Comparison of ENCODE assay signal across 23 cellular contexts in the genomic region with DNA sequence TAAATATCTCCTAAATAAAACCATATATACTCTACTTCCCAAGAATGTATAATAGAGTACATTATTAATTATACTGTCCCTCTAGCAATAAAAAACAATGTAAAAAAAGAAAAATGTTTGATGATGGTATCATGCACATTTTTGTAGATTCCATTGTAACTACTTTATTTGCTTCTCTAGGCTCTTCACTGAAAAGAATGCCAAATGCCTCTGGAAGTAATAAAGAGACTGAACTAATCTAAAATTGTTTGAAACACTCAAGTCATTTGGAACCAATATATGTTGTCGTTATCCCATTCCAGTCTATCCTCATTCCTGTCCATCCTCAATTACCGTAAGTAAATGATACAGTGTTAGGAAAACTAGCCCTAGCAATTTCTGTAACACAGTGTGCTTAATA.
DNase-seq lines count a peak whose midpoint lies in the region; TF ChIP-seq lines count a peak whose summit lies in the region.
"Had no signal": no experiment of that assay in that cellular context is flagged by ENCODE, and none has a peak within 500 bp of the region (broad histone marks: within the 10 kb centered on the region; RNA-seq: fewer than 3 reads in every experiment).

No MANE protein-coding gene starts in this region.

- H2AFZ ChIP-seq in SK-N-SH (ENCODE audit: low read depth): no peak overlapping the region; the same call in 1 of the 2 replicates

- no peak for TF ChIP-seq RAD21 in SK-N-SH (IDR thresholded peaks at IDR 0.05; ENCODE audit: low read length)

- 0 out of 2 replicates have a peak, but pooled peaks cover 3% of the 10 kb centered on the region for H3K9me2 ChIP-seq in SK-N-SH

- no peaks in the 10 kb centered on the region for H3K9me3 Mint-ChIP-seq in MCF 10A (ENCODE audit: unreplicated experiment)
- no peaks in the 10 kb centered on the region for H3K9me3 Mint-ChIP-seq in endothelial cell (ENCODE audit: unreplicated experiment)
- H3K9me3 Mint-ChIP-seq: CD4-positive, alpha-beta T cell; GM23338 had no signal

- H3K4me3 ChIP-seq in SK-N-SH (ENCODE audit: low read depth in 2 of 2, low read length in 1 of 2) (no peak overlapping the region), coronary artery (no peak overlapping the region)
- H3K4me3 ChIP-seq: BLaER1 treated with 17β-estradiol and CSF1 and Interleukin-3, amounts not matched to agents 10 nM and 100 nM; GM23338; HAP-1 had no signal

- peak overlapping the region in 1 of 2 experiments; percentile 28; a peak in 1 of 4 replicates for H3K27ac ChIP-seq in SK-N-SH (ENCODE audit: low read depth in 2 of 2, low read length in 1 of 2)
- no peak overlapping the region for H3K27ac ChIP-seq in coronary artery
- H3K27ac ChIP-seq: 22Rv1; BLaER1 treated with 17β-estradiol and CSF1 and Interleukin-3, amounts not matched to agents 10 nM and 100 nM had no signal

- 58% methylated on average over 2 of the region's 2 CpGs for WGBS in SK-N-SH (ENCODE audit: low lambda C conversion rate)

- in situ Hi-C loops in T47D (cut with HindIII; ENCODE audit: low pct_unique_long_range_greater_than_20kb, low sequenced_read_pairs): no loop called here

- H3K27me3 Mint-ChIP-seq in MCF 10A (ENCODE audit: insufficient read depth, unreplicated experiment) (no peaks in the 10 kb centered on the region), endothelial cell (ENCODE audit: unreplicated experiment) (no peaks in the 10 kb centered on the region)
- H3K27me3 Mint-ChIP-seq: CD4-positive, alpha-beta T cell; CD8-positive, alpha-beta memory T cell had no signal

- no TSS peak for BruUV-seq in MCF 10A (replicated peaks; lab: Mats Ljungman, UMichigan)

- H4K20me1 ChIP-seq in SK-N-SH (ENCODE audit: insufficient read depth): no peaks in the 10 kb centered on the region
- H4K20me1 ChIP-seq: BLaER1 treated with 17β-estradiol and CSF1 and Interleukin-3, amounts not matched to agents 10 nM and 100 nM had no signal

- peaks cover 4% of the 10 kb centered on the region for H3F3A ChIP-seq in SK-N-SH (replicated peaks; ENCODE audit: insufficient read depth)

- H3K9ac ChIP-seq in SK-N-SH: no peak overlapping the region
- H3K9ac ChIP-seq: BLaER1 treated with 17β-estradiol and CSF1 and Interleukin-3, amounts not matched to agents 10 nM and 100 nM had no signal

- POLR2A ChIA-PET in MCF 10A (lab: Yijun Ruan, JAX) (interaction anchor here (0.6 kb wide), 1 partner anchor 10 kb away, joined by 3 read pairs; no protein-coding TSS in a partner anchor), SK-N-SH (lab: Yijun Ruan, JAX) (no interaction called here)

- TF ChIP-seq EP300 in SK-N-SH (IDR thresholded peaks at IDR 0.05; ENCODE audit: borderline replicate concordance in 1 of 2, low read depth in 1 of 2, low read length in 1 of 2): no peak

- peak; percentile 14 to 92 for DNase-seq in T47D (ENCODE audit: low read depth in 1 of 2, low spot score in 1 of 2)
- DNase-seq in MCF 10A (ENCODE audit: unreplicated experiment): no peak
- no peak for DNase-seq in SK-N-SH
- DNase-seq in fibroblast of peridontal ligament (ENCODE audit: extremely low read depth): peak; percentile 48
- DNase-seq in NCI-H2171 (lab: John Stamatoyannopoulos, UW): no peak
- DNase-seq in hippocampal formation (lab: John Stamatoyannopoulos, UW): no peak
- no peak for DNase-seq in coronary artery (ENCODE audit: low spot score)
- no peak for DNase-seq in endothelial cell (ENCODE audit: low spot score)
- DNase-seq: ACHN; AML-193; BE2C; CD4-positive, alpha-beta T cell; CD8-positive, alpha-beta memory T cell; DMS 273 treated with DMSO at 0.1 percent for 48 hours; DMS53; DMS79 treated with DMSO at 0.1 percent for 48 hours; GF-D8; HFFc6 had no signal

- no peak overlapping the region for H3K4me2 ChIP-seq in SK-N-SH
- H3K4me2 ChIP-seq: BLaER1 treated with 17β-estradiol and CSF1 and Interleukin-3, amounts not matched to agents 10 nM and 100 nM; GM23338 had no signal

- peaks cover 0 to 10% of the 10 kb centered on the region in 2 experiments; a peak in 2 of 4 replicates for H3K4me1 ChIP-seq in SK-N-SH (ENCODE audit: control insufficient read depth in 1 of 2, insufficient read depth in 2 of 2, low read depth in 1 of 2, low read length in 1 of 2)
- H3K4me1 ChIP-seq: BE2C, HAP-1 had no signal

- CTCF ChIA-PET in MCF 10A (lab: Yijun Ruan, JAX) (no interaction called here), SK-N-SH (lab: Yijun Ruan, JAX) (no interaction called here)

- TF ChIP-seq CTCF in MCF 10A (IDR thresholded peaks at IDR 0.05; ENCODE audit: unreplicated experiment) (no peak), SK-N-SH (IDR thresholded peaks at IDR 0.05) (no peak), coronary artery (IDR thresholded peaks at IDR 0.05) (no peak), endothelial cell (IDR thresholded peaks at IDR 0.05; ENCODE audit: unreplicated experiment) (no peak)

- H3K27me3 ChIP-seq in SK-N-SH (ENCODE audit: insufficient read depth): no peaks in the 10 kb centered on the region
- H3K27me3 ChIP-seq: BE2C; BLaER1 treated with 17β-estradiol and CSF1 and Interleukin-3, amounts not matched to agents 10 nM and 100 nM had no signal

- H3K79me2 ChIP-seq in SK-N-SH (ENCODE audit: insufficient read depth): no peaks in the 10 kb centered on the region

- no peaks in the 10 kb centered on the region for H3K9me3 ChIP-seq in SK-N-SH
- H3K9me3 ChIP-seq: BE2C; BLaER1 treated with 17β-estradiol and CSF1 and Interleukin-3, amounts not matched to agents 10 nM and 100 nM; HAP-1 had no signal

- H3K36me3 ChIP-seq in SK-N-SH (replicated peaks in 1 of 2; ENCODE audit: control insufficient read depth in 1 of 2, insufficient read depth in 2 of 2, low read length in 1 of 2): no peaks in the 10 kb centered on the region
- H3K36me3 ChIP-seq: BE2C; BLaER1 treated with 17β-estradiol and CSF1 and Interleukin-3, amounts not matched to agents 10 nM and 100 nM; HAP-1 had no signal

- intact Hi-C loops in MCF 10A (cut with micrococcal nuclease): no loop called here

- H3K27ac Mint-ChIP-seq in MCF 10A (ENCODE audit: low read depth, unreplicated experiment) (no peak overlapping the region), endothelial cell (ENCODE audit: unreplicated experiment) (no peak overlapping the region)
- H3K27ac Mint-ChIP-seq: CD14-positive monocyte; CD4-positive, alpha-beta T cell; CD8-positive, alpha-beta memory T cell; GM23338; HFFc6 had no signal

- H3K4me3 Mint-ChIP-seq in MCF 10A (ENCODE audit: unreplicated experiment) (no peak overlapping the region), endothelial cell (ENCODE audit: unreplicated experiment) (no peak overlapping the region)
- H3K4me3 Mint-ChIP-seq: CD14-positive monocyte; CD4-positive, alpha-beta T cell; CD8-positive, alpha-beta memory T cell; GM23338; HFFc6 had no signal

- H3K36me3 Mint-ChIP-seq in MCF 10A (ENCODE audit: insufficient read depth, unreplicated experiment) (no peaks in the 10 kb centered on the region), endothelial cell (ENCODE audit: low read depth, unreplicated experiment) (no peaks in the 10 kb centered on the region)
- H3K36me3 Mint-ChIP-seq: CD14-positive monocyte; CD8-positive, alpha-beta memory T cell had no signal

- peaks cover 19% of the 10 kb centered on the region for H3K4me1 Mint-ChIP-seq in MCF 10A (ENCODE audit: insufficient read depth, unreplicated experiment)
- no peaks in the 10 kb centered on the region for H3K4me1 Mint-ChIP-seq in endothelial cell (ENCODE audit: unreplicated experiment)
- H3K4me1 Mint-ChIP-seq: CD14-positive monocyte; CD8-positive, alpha-beta memory T cell; GM23338 had no signal

TF ChIP-seq in SK-N-SH, 30 proteins besides CTCF, POLR2A, EP300 and RAD21:
- TF ChIP-seq TCF12 (IDR thresholded peaks at IDR 0.05) (peak; percentile 42), RFX5 (IDR thresholded peaks at IDR 0.05; ENCODE audit: low read length) (no peak), POLR2AphosphoS5 (IDR thresholded peaks at IDR 0.05; ENCODE audit: low read depth, low read length) (no peak)
- TF ChIP-seq, protein P1, sequence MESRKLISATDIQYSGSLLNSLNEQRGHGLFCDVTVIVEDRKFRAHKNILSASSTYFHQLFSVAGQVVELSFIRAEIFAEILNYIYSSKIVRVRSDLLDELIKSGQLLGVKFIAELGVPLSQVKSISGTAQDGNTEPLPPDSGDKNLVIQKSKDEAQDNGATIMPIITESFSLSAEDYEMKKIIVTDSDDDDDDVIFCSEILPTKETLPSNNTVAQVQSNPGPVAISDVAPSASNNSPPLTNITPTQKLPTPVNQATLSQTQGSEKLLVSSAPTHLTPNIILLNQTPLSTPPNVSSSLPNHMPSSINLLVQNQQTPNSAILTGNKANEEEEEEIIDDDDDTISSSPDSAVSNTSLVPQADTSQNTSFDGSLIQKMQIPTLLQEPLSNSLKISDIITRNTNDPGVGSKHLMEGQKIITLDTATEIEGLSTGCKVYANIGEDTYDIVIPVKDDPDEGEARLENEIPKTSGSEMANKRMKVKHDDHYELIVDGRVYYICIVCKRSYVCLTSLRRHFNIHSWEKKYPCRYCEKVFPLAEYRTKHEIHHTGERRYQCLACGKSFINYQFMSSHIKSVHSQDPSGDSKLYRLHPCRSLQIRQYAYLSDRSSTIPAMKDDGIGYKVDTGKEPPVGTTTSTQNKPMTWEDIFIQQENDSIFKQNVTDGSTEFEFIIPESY (IDR thresholded peaks at IDR 0.05; ENCODE audit: borderline replicate concordance, low read depth): no peak
- TF ChIP-seq, protein P2, sequence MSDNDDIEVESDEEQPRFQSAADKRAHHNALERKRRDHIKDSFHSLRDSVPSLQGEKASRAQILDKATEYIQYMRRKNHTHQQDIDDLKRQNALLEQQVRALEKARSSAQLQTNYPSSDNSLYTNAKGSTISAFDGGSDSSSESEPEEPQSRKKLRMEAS (IDR thresholded peaks at IDR 0.05; ENCODE audit: low read depth): no peak

Comparison
In these comparisons a context has a peak if more than half of its experiments do, and no peak if none do; other contexts are left out.
1. DNase-seq: peak in T47D (2 of 2) and fibroblast of peridontal ligament (single experiment); none in MCF 10A (single experiment), SK-N-SH (single experiment), NCI-H2171 (single experiment), hippocampal formation (0 of 2), coronary artery (single experiment) and endothelial cell (single experiment).